In genomic region chr10:72242675-72243074, GRCh38 we compare ENCODE assay signal across 1 cellular context.
TF ChIP-seq lines count a peak whose summit lies in the region.

No MANE protein-coding gene starts in this region.

TF ChIP-seq in endothelial cell of umbilical vein, 7 proteins besides CTCF, POLR2A, EP300 and RAD21:
- TF ChIP-seq POLR2AphosphoS5 (IDR thresholded peaks at IDR 0.05; ENCODE audit: insufficient read depth, low read depth, low read length) (peak; percentile 38), JUN (IDR thresholded peaks at IDR 0.05; ENCODE audit: borderline replicate concordance, insufficient read depth, insufficient read length, low read depth) (no peak)
TF ChIP-seq in endothelial cell of umbilical vein: peak in this region for 1.
